ENCODE assay signal across 21 cellular contexts in genomic region chr9:94568250-94568889, GRCh38. TPM values are rescaled to one million over a fixed set of nuclear protein-coding genes. Genes with fewer than 3 reads are reported as not detected.
DNase-seq lines count a peak whose midpoint lies in the region; ATAC-seq and TF ChIP-seq lines count a peak whose summit lies in the region.
"Had no signal": no experiment of that assay in that cellular context is flagged by ENCODE, and none has a peak within 500 bp of the region (broad histone marks: within the 10 kb centered on the region; RNA-seq: fewer than 3 reads in every experiment).

No MANE protein-coding gene starts in this region.

- no peaks in the 10 kb centered on the region for H3K79me2 ChIP-seq in MM.1S (ENCODE audit: low read length)

- H3K9me3 Mint-ChIP-seq in nephron progenitor cell: peaks cover 5% of the 10 kb centered on the region
- H3K9me3 Mint-ChIP-seq: CD8-positive, alpha-beta memory T cell had no signal

- H3F3A ChIP-seq in MM.1S (ENCODE audit: insufficient read depth, low read length): no peaks in the 10 kb centered on the region

- H3K4me3 Mint-ChIP-seq in nephron progenitor cell: no peak overlapping the region
- H3K4me3 Mint-ChIP-seq: CD4-positive, CD25-positive, alpha-beta regulatory T cell; CD8-positive, alpha-beta memory T cell had no signal

- TF ChIP-seq CTCF in nephron progenitor cell (IDR thresholded peaks at IDR 0.05) (no peak), psoas muscle (IDR thresholded peaks at IDR 0.05) (no peak), MM.1S (IDR thresholded peaks at IDR 0.05; ENCODE audit: low read length) (no peak)

- H2AFZ ChIP-seq in MM.1S (ENCODE audit: low read length): no peak overlapping the region
- H2AFZ ChIP-seq: GM23248 had no signal

- H3K27ac Mint-ChIP-seq in nephron progenitor cell: peak overlapping the region; percentile 27
- H3K27ac Mint-ChIP-seq: CD4-positive, CD25-positive, alpha-beta regulatory T cell; CD8-positive, alpha-beta memory T cell had no signal

- H3K36me3 ChIP-seq in psoas muscle (ENCODE audit: insufficient read depth in 1 of 2, low read depth in 1 of 2): peaks cover 3 to 30% of the 10 kb centered on the region in 2 donors
- no peaks in the 10 kb centered on the region for H3K36me3 ChIP-seq in MM.1S (replicated peaks; ENCODE audit: insufficient read depth, low read length)
- H3K36me3 ChIP-seq: HAP-1 had no signal

- DNase-seq in M059J (ENCODE audit: low read depth) (peak; percentile 8), SK-N-DZ (ENCODE audit: low spot score) (peak; percentile 33), nephron progenitor cell (no peak), psoas muscle (no peak), MM.1S (no peak), NCI-H128 (lab: John Stamatoyannopoulos, UW; ENCODE audit: unreplicated experiment) (no peak)
- no peak for DNase-seq in stimulated activated CD4-positive, alpha-beta T cell treated with anti-CD3 and anti-CD28 coated beads, Interleukin-4, amount 100 ng/mL, for 4 hours
- DNase-seq: ACHN; BE2C; C1 segment of cervical spinal cord; CD4-positive, CD25-positive, alpha-beta regulatory T cell; CD8-positive, alpha-beta memory T cell; COR-L47; DMS 273 treated with DMSO at 0.1 percent for 48 hours; DMS53; DND-41; EL; GM23248 had no signal

- peaks cover 11% of the 10 kb centered on the region for H3K27me3 Mint-ChIP-seq in nephron progenitor cell (ENCODE audit: low read depth, poor library complexity)

- H3K9ac ChIP-seq in MM.1S (ENCODE audit: low read length): no peak overlapping the region
- H3K9ac ChIP-seq: GM23248 had no signal

- peaks cover 27% of the 10 kb centered on the region for H3K36me3 Mint-ChIP-seq in nephron progenitor cell (ENCODE audit: low read depth)
- H3K36me3 Mint-ChIP-seq: CD4-positive, CD25-positive, alpha-beta regulatory T cell; CD8-positive, alpha-beta memory T cell had no signal

- no peaks in the 10 kb centered on the region for H4K20me1 ChIP-seq in MM.1S (ENCODE audit: insufficient read depth, low read length)

- no peaks in the 10 kb centered on the region for H3K9me2 ChIP-seq in MM.1S (replicated peaks; ENCODE audit: insufficient read depth, low read length)

- H3K4me1 ChIP-seq in psoas muscle: peaks cover 4% of the 10 kb centered on the region
- no peaks in the 10 kb centered on the region for H3K4me1 ChIP-seq in MM.1S (ENCODE audit: low read length)
- H3K4me1 ChIP-seq: BE2C, HAP-1 had no signal

- H3K27ac ChIP-seq in psoas muscle (peak overlapping the region; percentile 63), MM.1S (ENCODE audit: low read length) (no peak overlapping the region)
- H3K27ac ChIP-seq: GM23248 had no signal

- H3K27me3 ChIP-seq in psoas muscle (ENCODE audit: insufficient read depth in 3 of 3, low read length in 2 of 3) (no peaks in the 10 kb centered on the region), MM.1S (replicated peaks; ENCODE audit: insufficient read depth, low read length) (no peaks in the 10 kb centered on the region)
- H3K27me3 ChIP-seq: BE2C had no signal

- H3K4me2 ChIP-seq in MM.1S (ENCODE audit: low read depth, low read length): no peak overlapping the region

- intact Hi-C loops in psoas muscle (cut with DNase I): no loop called here

- H3K4me1 Mint-ChIP-seq in nephron progenitor cell: no peaks in the 10 kb centered on the region
- H3K4me1 Mint-ChIP-seq: CD4-positive, CD25-positive, alpha-beta regulatory T cell; CD8-positive, alpha-beta memory T cell had no signal

- H3K4me3 ChIP-seq in psoas muscle: no peak overlapping the region
- no peak overlapping the region for H3K4me3 ChIP-seq in MM.1S (ENCODE audit: low read length)
- H3K4me3 ChIP-seq: GM12878, GM23248, HAP-1 had no signal

- ATAC-seq in psoas muscle: peak in 3 of 4 donors; percentile 64 to 88 (median 68)
- ATAC-seq: GM12878 had no signal

- H3K9me3 ChIP-seq in psoas muscle: no peaks in the 10 kb centered on the region
- H3K9me3 ChIP-seq in MM.1S (replicated peaks; ENCODE audit: insufficient read depth, low read length): no peaks in the 10 kb centered on the region
- H3K9me3 ChIP-seq: BE2C, HAP-1 had no signal

- WGBS in psoas muscle, 3 donors: 52 to 64% (median 56%) methylated on average over 3 of the region's 3 CpGs

RNA-seq across cellular contexts. Expression of gene PCAT7, which starts 13.5 kb away (rescaled TPM):
- total RNA-seq in M059J (2014; rRNA removed; shearing (Covaris generic)): 0.02 and 1.2 TPM in 2 replicates
- 0.16 and 1.2 TPM in 2 replicates for polyA plus RNA-seq in SK-N-DZ (2014; cell fraction: cytosol; rRNA removed)
- 0.28 TPM in 1 of 2 replicates, not detected in the other for polyA plus RNA-seq in SK-N-DZ (2014; cell fraction: nucleus; rRNA removed)
- total RNA-seq in psoas muscle: under 1 TPM in 3 of 4 donors, not detected in 1; 0.12 to 0.62 (median 0.42) TPM
- under 1 TPM in 2 of 3 donors, not detected in 1; 0.21 to 0.44 TPM for polyA plus RNA-seq in psoas muscle
- total RNA-seq: CD4-positive, CD25-positive, alpha-beta regulatory T cell; CD8-positive, alpha-beta memory T cell; GM12878; GM23248 had no signal
- polyA plus RNA-seq: CD4-positive, CD25-positive, alpha-beta regulatory T cell; CD8-positive, alpha-beta memory T cell; GM23248 had no signal

RNA-seq across cellular contexts. Expression of gene FBP2, which starts 25.3 kb away (rescaled TPM):
- not detected in 2 replicates for total RNA-seq in M059J (2014; rRNA removed; shearing (Covaris generic))
- not detected in 2 replicates for polyA plus RNA-seq in SK-N-DZ (2014; cell fraction: cytosol; rRNA removed)
- polyA plus RNA-seq in SK-N-DZ (2014; cell fraction: nucleus; rRNA removed): not detected in 2 replicates
- 10 to 100 TPM; 42.4 to 62.6 (median 54.5) TPM for total RNA-seq in psoas muscle
- 10 to 100 TPM; 18.9 to 69.6 (median 29.8) TPM for polyA plus RNA-seq in psoas muscle
- total RNA-seq: CD4-positive, CD25-positive, alpha-beta regulatory T cell; CD8-positive, alpha-beta memory T cell; GM23248; HT-29 had no signal
- polyA plus RNA-seq: CD4-positive, CD25-positive, alpha-beta regulatory T cell; CD8-positive, alpha-beta memory T cell; GM23248 had no signal

Comparison
In these comparisons a context has a peak if more than half of its experiments do, and no peak if none do; other contexts are left out.
1. DNase-seq: peak in M059J (single experiment) and SK-N-DZ (single experiment); none in nephron progenitor cell (single experiment), psoas muscle (0 of 2), stimulated activated CD4-positive, alpha-beta T cell treated with anti-CD3 and anti-CD28 coated beads, Interleukin-4, amount 100 ng/mL, for 4 hours (0 of 2), MM.1S (single experiment) and NCI-H128 (single experiment).
2. RNA of gene FBP2, which starts 25.3 kb away (total RNA-seq): 42.4 to 62.6 TPM in psoas muscle; not detected in M059J; every median in the first group is over 10 times any median in the second.